Comparison of ENCODE assay signal across 1 cellular context in genomic region chr10:124918906-124919305, GRCh38.
TF ChIP-seq lines count a peak whose summit lies in the region.

No MANE protein-coding gene starts in this region.

TF ChIP-seq in IMR-90, 13 proteins besides CTCF, POLR2A, EP300 and RAD21:
- TF ChIP-seq ELK1 (IDR thresholded peaks at IDR 0.05; ENCODE audit: borderline replicate concordance, low read depth, low read length) (no peak), CEBPB (IDR thresholded peaks at IDR 0.05; ENCODE audit: low read depth, low read length) (0 out of 2 replicates have a peak, but pooled peaks have one; percentile 41)
